ENCODE assay signal across 14 cellular contexts in genomic region chr17:78738245-78738644, GRCh38. TPM values are rescaled to one million over a fixed set of nuclear protein-coding genes. Genes with fewer than 3 reads are reported as not detected.
A peak's percentile ranks its signal among the peaks of the same experiment; 100 is the strongest.
DNase-seq lines count a peak whose midpoint lies in the region; ATAC-seq and TF ChIP-seq lines count a peak whose summit lies in the region.
"Had no signal": no experiment of that assay in that cellular context is flagged by ENCODE, and none has a peak within 500 bp of the region (broad histone marks: within the 10 kb centered on the region; RNA-seq: fewer than 3 reads in every experiment).

No MANE protein-coding gene starts in this region.

- TF ChIP-seq CTCF in left ventricle myocardium inferior (IDR thresholded peaks at IDR 0.05; ENCODE audit: borderline replicate concordance) (no peak), endodermal cell (conservative IDR thresholded peaks at IDR 0.05) (no peak), prostate gland (IDR thresholded peaks at IDR 0.05) (no peak), chondrocyte (IDR thresholded peaks at IDR 0.05) (no peak)

- peak overlapping the region; percentile 26 for H3K4me3 Mint-ChIP-seq in endodermal cell
- H3K4me3 Mint-ChIP-seq in stimulated activated memory B cell treated with anti-CD40 and anti-IgM and Interleukin-4, amounts not matched to agents 10 μg/mL and 1 μg/mL and 100 μg/mL, for 72 hours, result peak overlapping the region; percentile 8
- no peak overlapping the region for H3K4me3 Mint-ChIP-seq in chondrocyte (ENCODE audit: unreplicated experiment)

- H3K36me3 Mint-ChIP-seq in endodermal cell (ENCODE audit: low read depth), result peaks cover 1% of the 10 kb centered on the region
- H3K36me3 Mint-ChIP-seq in stimulated activated memory B cell treated with anti-CD40 and anti-IgM and Interleukin-4, amounts not matched to agents 10 μg/mL and 1 μg/mL and 100 μg/mL, for 72 hours, result peaks cover 53% of the 10 kb centered on the region
- no peaks in the 10 kb centered on the region for H3K36me3 Mint-ChIP-seq in chondrocyte (ENCODE audit: low read depth)

- no peak for ATAC-seq in Right ventricle myocardium superior (ENCODE audit: poor library complexity)
- no peak for ATAC-seq in stimulated activated memory B cell treated with anti-CD40 and anti-IgM and Interleukin-4, amounts not matched to agents 10 μg/mL and 1 μg/mL and 100 μg/mL, for 72 hours

- H3K9me3 ChIP-seq in left ventricle myocardium inferior (replicated peaks) (no peaks in the 10 kb centered on the region), endodermal cell (ENCODE audit: control insufficient read depth, low read length) (no peaks in the 10 kb centered on the region), prostate gland (no peaks in the 10 kb centered on the region)

- intact Hi-C loops in left ventricle myocardium inferior (cut with micrococcal nuclease), result no loop called here
- intact Hi-C loops in Right ventricle myocardium superior (cut with DNase I), result no loop called here
- intact Hi-C loops in prostate gland (cut with DNase I), result no loop called here

- no peaks in the 10 kb centered on the region for H3K36me3 ChIP-seq in left ventricle myocardium inferior
- H3K36me3 ChIP-seq in endodermal cell (ENCODE audit: control insufficient read depth, insufficient read depth, low read length), result peaks cover 6% of the 10 kb centered on the region
- no peaks in the 10 kb centered on the region for H3K36me3 ChIP-seq in prostate gland

- no peaks in the 10 kb centered on the region for H3K27me3 Mint-ChIP-seq in endodermal cell (ENCODE audit: insufficient read depth)
- H3K27me3 Mint-ChIP-seq in stimulated activated memory B cell treated with anti-CD40 and anti-IgM and Interleukin-4, amounts not matched to agents 10 μg/mL and 1 μg/mL and 100 μg/mL, for 72 hours, result no peaks in the 10 kb centered on the region
- no peaks in the 10 kb centered on the region for H3K27me3 Mint-ChIP-seq in chondrocyte (ENCODE audit: low read depth)

- no peaks in the 10 kb centered on the region for H3K27me3 ChIP-seq in left ventricle myocardium inferior (ENCODE audit: low read depth)
- H3K27me3 ChIP-seq in endodermal cell (ENCODE audit: control insufficient read depth, insufficient read depth, low read length, poor library complexity, severe bottlenecking), result no peaks in the 10 kb centered on the region
- H3K27me3 ChIP-seq in prostate gland (replicated peaks; ENCODE audit: insufficient read depth), result no peaks in the 10 kb centered on the region

- peaks cover 51% of the 10 kb centered on the region for H3K4me1 Mint-ChIP-seq in endodermal cell
- peaks cover 67% of the 10 kb centered on the region for H3K4me1 Mint-ChIP-seq in stimulated activated memory B cell treated with anti-CD40 and anti-IgM and Interleukin-4, amounts not matched to agents 10 μg/mL and 1 μg/mL and 100 μg/mL, for 72 hours
- H3K4me1 Mint-ChIP-seq in chondrocyte (ENCODE audit: low read depth), result peaks cover 77% of the 10 kb centered on the region

- H3K9me3 Mint-ChIP-seq in endodermal cell (no peaks in the 10 kb centered on the region), chondrocyte (ENCODE audit: low read depth) (no peaks in the 10 kb centered on the region)
- no peaks in the 10 kb centered on the region for H3K9me3 Mint-ChIP-seq in stimulated activated memory B cell treated with anti-CD40 and anti-IgM and Interleukin-4, amounts not matched to agents 10 μg/mL and 1 μg/mL and 100 μg/mL, for 72 hours

- 70 to 95% methylated on average over 5 to 6 of the region's 6 CpGs for WGBS in endodermal cell (ENCODE audit: insufficient coverage in 1 of 2, insufficient read length in 1 of 2), 2 experiments
- 82% methylated on average over 6 of the region's 6 CpGs for WGBS in prostate gland

- H3K4me3 ChIP-seq in left ventricle myocardium inferior (no peak overlapping the region), endodermal cell (ENCODE audit: low read length) (peak overlapping the region; percentile 65), prostate gland (no peak overlapping the region)

- TF ChIP-seq POLR2A in prostate gland (IDR thresholded peaks at IDR 0.05), result no peak

- DNase-seq in left ventricle myocardium inferior (no peak), Right ventricle myocardium superior (no peak), RPMI8226 (peak; percentile 16), endodermal cell (peak; percentile 78), prostate gland (ENCODE audit: low spot score) (no peak), D341Med (ENCODE audit: low spot score) (no peak), chondrocyte (ENCODE audit: low spot score) (no peak)
- DNase-seq: activated naive CD4-positive, alpha-beta T cell; kidney; NCI-H2227 treated with DMSO at 0.1 percent for 48 hours; OCI-M1; stimulated activated CD4-positive, alpha-beta T cell treated with anti-CD3 and anti-CD28 coated beads, Interleukin-1b, Interleukin-23, amount 100 ng/mL, for 48 hours; SW 1271 had no signal

- H3K27ac ChIP-seq in left ventricle myocardium inferior (replicated peaks) (peak overlapping the region; percentile 91), endodermal cell (ENCODE audit: low read depth, low read length) (no peak overlapping the region), prostate gland (no peak overlapping the region)

- H3K4me1 ChIP-seq in left ventricle myocardium inferior (peaks cover 98% of the 10 kb centered on the region), endodermal cell (ENCODE audit: control insufficient read depth, insufficient read depth, low read length) (peaks cover 36% of the 10 kb centered on the region), prostate gland (replicated peaks) (peaks cover 8% of the 10 kb centered on the region)

- H3K9ac ChIP-seq in endodermal cell (ENCODE audit: extremely low read depth, low read length, poor library complexity, severe bottlenecking), result peak overlapping the region; percentile 21

- H3K27ac Mint-ChIP-seq in endodermal cell (peak overlapping the region; percentile 76), chondrocyte (ENCODE audit: unreplicated experiment) (no peak overlapping the region)
- peak overlapping the region; percentile 95 for H3K27ac Mint-ChIP-seq in stimulated activated memory B cell treated with anti-CD40 and anti-IgM and Interleukin-4, amounts not matched to agents 10 μg/mL and 1 μg/mL and 100 μg/mL, for 72 hours

RNA-seq across cellular contexts. Expression of gene CYTH1, which starts 43.8 kb away (rescaled TPM):
- 28.9 TPM for total RNA-seq in left ventricle myocardium inferior
- 32.3 TPM for total RNA-seq in Right ventricle myocardium superior
- total RNA-seq in endodermal cell, result 10 to 100 TPM; 23.1 to 27.4 TPM
- polyA plus RNA-seq in endodermal cell (2013, experiment 1 of 2), result 20.3 TPM
- polyA plus RNA-seq in endodermal cell (2013, experiment 2 of 2), result 17.8 TPM
- 10 to 100 TPM; 65.2 to 73.9 TPM for total RNA-seq in prostate gland
- total RNA-seq in chondrocyte, result 79.2 to 155 TPM (median 80.8 TPM) in 3 replicates

Comparison
In these comparisons a context has a peak if more than half of its experiments do, and no peak if none do; other contexts are left out.
1. DNase-seq: peak in RPMI8226 (single experiment) and endodermal cell (single experiment); none in left ventricle myocardium inferior (single experiment), Right ventricle myocardium superior (single experiment), prostate gland (single experiment), D341Med (single experiment) and chondrocyte (single experiment).